In genomic region chr15:90413411-90414379, GRCh38 we compare ENCODE assay signal across 10 cellular contexts. TPM values are rescaled to one million over a fixed set of nuclear protein-coding genes. Genes with fewer than 3 reads are reported as not detected.
A peak's percentile ranks its signal among the peaks of the same experiment; 100 is the strongest.
DNase-seq lines count a peak whose midpoint lies in the region; ATAC-seq and TF ChIP-seq lines count a peak whose summit lies in the region.
"Had no signal": no experiment of that assay in that cellular context is flagged by ENCODE, and none has a peak within 500 bp of the region (broad histone marks: within the 10 kb centered on the region; RNA-seq: fewer than 3 reads in every experiment).

No MANE protein-coding gene starts in this region.

- no peak for TF ChIP-seq POLR2A in gastroesophageal sphincter (IDR thresholded peaks at IDR 0.05)

- H3F3A ChIP-seq in smooth muscle cell (ENCODE audit: low read depth), result peaks cover 24% of the 10 kb centered on the region

- CTCF ChIA-PET in activated CD4-positive, alpha-beta memory T cell treated with anti-CD3 and anti-CD28 coated beads for 36 hours (lab: Charles Lee), result interaction anchor here (1.2 to 1.5 kb wide), 5 partner anchors 17 to 121 kb away, joined by 3 to 5 read pairs (median 4); no protein-coding TSS in a partner anchor

- peaks cover 13% of the 10 kb centered on the region for H3K9me3 Mint-ChIP-seq in activated CD4-positive, alpha-beta memory T cell treated with anti-CD3 and anti-CD28 coated beads for 36 hours

- H3K27ac ChIP-seq in HUES64 (ENCODE audit: low read depth, low read length), result peak overlapping the region; percentile 82
- peak overlapping the region in 3 of 4 donors; percentile 6 to 49 (median 31) for H3K27ac ChIP-seq in gastroesophageal sphincter
- H3K27ac ChIP-seq in smooth muscle cell (ENCODE audit: low read depth), result peak overlapping the region; percentile 99
- H3K27ac ChIP-seq: RWPE1 had no signal

- POLR2A ChIA-PET in activated CD4-positive, alpha-beta memory T cell treated with anti-CD3 and anti-CD28 coated beads for 36 hours (lab: Charles Lee), result interaction anchor here (1.0 to 2.9 kb wide), 2 partner anchors 13 to 25 kb away, joined by 3 to 9 read pairs; partner anchors contain the start of gene IQGAP1

- H3K4me1 ChIP-seq in HUES64 (ENCODE audit: insufficient read depth, low read length) (peaks cover 50% of the 10 kb centered on the region), gastroesophageal sphincter (peaks cover 9 to 63% (median 17%) of the 10 kb centered on the region in 3 donors), smooth muscle cell (ENCODE audit: low read depth) (peaks cover 44% of the 10 kb centered on the region)

- TF ChIP-seq CTCF in gastroesophageal sphincter (IDR thresholded peaks at IDR 0.05) (no peak), smooth muscle cell (IDR thresholded peaks at IDR 0.05; ENCODE audit: borderline replicate concordance, insufficient read depth, poor library complexity, severe bottlenecking) (no peak)

- no peaks in the 10 kb centered on the region for H3K27me3 ChIP-seq in HUES64 (ENCODE audit: insufficient read depth, low read length)
- H3K27me3 ChIP-seq in gastroesophageal sphincter, result no peaks in the 10 kb centered on the region
- no peaks in the 10 kb centered on the region for H3K27me3 ChIP-seq in smooth muscle cell (ENCODE audit: low read depth)

- peaks cover 15% of the 10 kb centered on the region for H4K20me1 ChIP-seq in smooth muscle cell (ENCODE audit: low read depth)

- H2AFZ ChIP-seq in smooth muscle cell (ENCODE audit: low read depth), result no peak overlapping the region

- 0 out of 2 replicates have a peak overlapping the region, but pooled peaks have one; percentile 8 for H3K4me3 ChIP-seq in HUES64 (ENCODE audit: low read length)
- no peak overlapping the region for H3K4me3 ChIP-seq in gastroesophageal sphincter
- peak overlapping the region; percentile 35 for H3K4me3 ChIP-seq in smooth muscle cell

- H3K36me3 ChIP-seq in HUES64 (ENCODE audit: insufficient read depth, low read length), result no peaks in the 10 kb centered on the region
- no peaks in the 10 kb centered on the region for H3K36me3 ChIP-seq in gastroesophageal sphincter
- H3K36me3 ChIP-seq in smooth muscle cell (ENCODE audit: low read depth), result no peaks in the 10 kb centered on the region

- peak overlapping the region; percentile 87 for H3K4me2 ChIP-seq in smooth muscle cell

- H3K4me1 Mint-ChIP-seq in activated CD4-positive, alpha-beta memory T cell treated with anti-CD3 and anti-CD28 coated beads for 36 hours (ENCODE audit: low read depth), result peaks cover 78% of the 10 kb centered on the region

- peak overlapping the region; percentile 50 for H3K27ac Mint-ChIP-seq in activated CD4-positive, alpha-beta memory T cell treated with anti-CD3 and anti-CD28 coated beads for 36 hours

- no peak for DNase-seq in activated CD4-positive, alpha-beta memory T cell treated with anti-CD3 and anti-CD28 coated beads for 36 hours
- DNase-seq in smooth muscle cell (lab: John Stamatoyannopoulos, UW; ENCODE audit: unreplicated experiment), result no peak
- no peak for DNase-seq in NCI-H2227 treated with DMSO at 0.1 percent for 48 hours (lab: John Stamatoyannopoulos, UW)
- DNase-seq in globus pallidus (ENCODE audit: low spot score), result no peak
- DNase-seq: hippocampal formation had no signal

- H3K9ac ChIP-seq in HUES64 (ENCODE audit: low read depth, low read length) (peak overlapping the region; percentile 51), smooth muscle cell (ENCODE audit: low read depth) (peak overlapping the region; percentile 92)

- H3K9me3 ChIP-seq in HUES64 (ENCODE audit: insufficient read depth, low read depth, low read length), result no peaks in the 10 kb centered on the region
- H3K9me3 ChIP-seq in gastroesophageal sphincter, result no peaks in the 10 kb centered on the region
- H3K9me3 ChIP-seq in smooth muscle cell (replicated peaks; ENCODE audit: low read depth), result no peaks in the 10 kb centered on the region

- peaks cover 28% of the 10 kb centered on the region for H3K36me3 Mint-ChIP-seq in activated CD4-positive, alpha-beta memory T cell treated with anti-CD3 and anti-CD28 coated beads for 36 hours

- ATAC-seq in gastroesophageal sphincter, result no peak
- no peak for ATAC-seq in GM19452 (IDR thresholded peaks at IDR 0.05; ENCODE audit: unreplicated experiment)
- no peak for ATAC-seq in GM18867 (IDR thresholded peaks at IDR 0.05; ENCODE audit: unreplicated experiment)

- no peak for TF ChIP-seq EP300 in gastroesophageal sphincter (IDR thresholded peaks at IDR 0.05)

- peaks cover 69% of the 10 kb centered on the region for H3K79me2 ChIP-seq in smooth muscle cell (ENCODE audit: low read depth)

- WGBS in HUES64, result 66% methylated on average over 9 of the region's 10 CpGs
- 58 to 66% methylated on average over 8 to 10 of the region's 10 CpGs for WGBS in gastroesophageal sphincter (ENCODE audit: low coverage in 1 of 2), 2 donors
- WGBS in smooth muscle cell (ENCODE audit: low lambda C conversion rate), result under 1% methylated on average over 10 of the region's 10 CpGs

- H3K4me3 Mint-ChIP-seq in activated CD4-positive, alpha-beta memory T cell treated with anti-CD3 and anti-CD28 coated beads for 36 hours, result no peak overlapping the region

- intact Hi-C loops in activated CD4-positive, alpha-beta memory T cell treated with anti-CD3 and anti-CD28 coated beads for 36 hours (cut with micrococcal nuclease), result loop anchor here (10.0 kb wide), 1 partner anchor 441 kb away; no protein-coding TSS in a partner anchor

- H3K27me3 Mint-ChIP-seq in activated CD4-positive, alpha-beta memory T cell treated with anti-CD3 and anti-CD28 coated beads for 36 hours, result no peaks in the 10 kb centered on the region

RNA-seq across cellular contexts. Expression of gene IQGAP1, which starts 25.7 kb away (rescaled TPM):
- polyA plus RNA-seq in HUES64 (2013, experiment 1 of 2), result 53.3 TPM
- 67.4 TPM for polyA plus RNA-seq in HUES64 (2013, experiment 2 of 2)
- 100 to 1,000 TPM; 186 to 207 TPM for total RNA-seq in activated CD4-positive, alpha-beta memory T cell treated with anti-CD3 and anti-CD28 coated beads for 36 hours
- total RNA-seq in gastroesophageal sphincter, result 100 to 1,000 TPM; 210 to 360 (median 245) TPM
- total RNA-seq in smooth muscle cell, result 184 and 185 TPM in 2 replicates
- 59.3 and 80.8 TPM in 2 replicates for polyA plus RNA-seq in smooth muscle cell

Comparison
In these comparisons a context has a peak if more than half of its experiments do, and no peak if none do; other contexts are left out.
1. H3K27ac ChIP-seq: peak in every context shown above with its lines; median percentile 99 in smooth muscle cell; 82 in HUES64; 31 in gastroesophageal sphincter.
2. H3K4me3 ChIP-seq: peak in HUES64 (single experiment) and smooth muscle cell (single experiment); none in gastroesophageal sphincter (0 of 2).